17 cellular contexts compared by ENCODE assay signal in genomic region chr16:73793286-73793685, GRCh38.
"Had no signal": no experiment of that assay in that cellular context is flagged by ENCODE, and none has a peak within 500 bp of the region (broad histone marks: within the 10 kb centered on the region; RNA-seq: fewer than 3 reads in every experiment).

No MANE protein-coding gene starts in this region.

- DNase-seq: heart left ventricle; islet precursor cell; left ventricle myocardium inferior; naive thymus-derived CD8-positive, alpha-beta T cell; pancreas; right cardiac atrium; stimulated activated CD4-positive, alpha-beta T cell treated with anti-CD3 and anti-CD28 coated beads, Interleukin-4, amount 100 ng/mL, for 24 hours; stimulated activated naive CD4-positive, alpha-beta T cell treated with Interleukin-2 at 50 U/mL for 16 hours; stimulated activated naive CD8-positive, alpha-beta T cell treated with anti-CD3 and anti-CD28 coated beads, Interleukin-15, amount 100 ng/mL, for 72 hours; upper lobe of left lung had no signal

- H3K9me3 ChIP-seq: heart left ventricle, left ventricle myocardium inferior, pancreas, tibial nerve, upper lobe of left lung, vagina had no signal

- H3K4me1 Mint-ChIP-seq: naive thymus-derived CD8-positive, alpha-beta T cell; stimulated activated effector memory CD8-positive, alpha-beta T cell treated with anti-CD3 and anti-CD28 coated beads, Interleukin-12 subunit alpha, Interleukin-12 subunit beta, amount 100 ng/mL, for 72 hours; stimulated activated naive CD8-positive, alpha-beta T cell treated with anti-CD3 and anti-CD28 coated beads, Interleukin-15, amount 100 ng/mL, for 72 hours had no signal

- H3K9me3 Mint-ChIP-seq: neural crest cell had no signal

- H3K4me3 ChIP-seq: heart left ventricle, left ventricle myocardium inferior, lung, pancreas, skin epidermis, tibial nerve, upper lobe of left lung, vagina had no signal

- FAIRE-seq: pancreas had no signal

- H3K36me3 ChIP-seq: heart left ventricle, left ventricle myocardium inferior, pancreas, tibial nerve, upper lobe of left lung, vagina had no signal

- H3K27me3 ChIP-seq: heart left ventricle, tibial nerve, upper lobe of left lung, vagina had no signal

- H3K4me3 Mint-ChIP-seq: naive thymus-derived CD8-positive, alpha-beta T cell; neural crest cell; stimulated activated effector memory CD8-positive, alpha-beta T cell treated with anti-CD3 and anti-CD28 coated beads, Interleukin-12 subunit alpha, Interleukin-12 subunit beta, amount 100 ng/mL, for 72 hours; stimulated activated naive CD8-positive, alpha-beta T cell treated with anti-CD3 and anti-CD28 coated beads, Interleukin-15, amount 100 ng/mL, for 72 hours had no signal

- H3K36me3 Mint-ChIP-seq: naive thymus-derived CD8-positive, alpha-beta T cell; stimulated activated effector memory CD8-positive, alpha-beta T cell treated with anti-CD3 and anti-CD28 coated beads, Interleukin-12 subunit alpha, Interleukin-12 subunit beta, amount 100 ng/mL, for 72 hours had no signal

- H3K27me3 Mint-ChIP-seq: stimulated activated naive CD8-positive, alpha-beta T cell treated with anti-CD3 and anti-CD28 coated beads, Interleukin-15, amount 100 ng/mL, for 72 hours had no signal

- H3K27ac ChIP-seq: pancreas, skin epidermis, tibial nerve, upper lobe of left lung, vagina had no signal

- H3K27ac Mint-ChIP-seq: naive thymus-derived CD8-positive, alpha-beta T cell; progenitor cell of endocrine pancreas; stimulated activated effector memory CD8-positive, alpha-beta T cell treated with anti-CD3 and anti-CD28 coated beads, Interleukin-12 subunit alpha, Interleukin-12 subunit beta, amount 100 ng/mL, for 72 hours; stimulated activated naive CD8-positive, alpha-beta T cell treated with anti-CD3 and anti-CD28 coated beads, Interleukin-15, amount 100 ng/mL, for 72 hours had no signal

- ATAC-seq: heart left ventricle; naive thymus-derived CD8-positive, alpha-beta T cell; pancreas; stimulated activated effector memory CD8-positive, alpha-beta T cell treated with anti-CD3 and anti-CD28 coated beads, Interleukin-12 subunit alpha, Interleukin-12 subunit beta, amount 100 ng/mL, for 72 hours; stimulated activated naive CD8-positive, alpha-beta T cell treated with anti-CD3 and anti-CD28 coated beads, Interleukin-15, amount 100 ng/mL, for 72 hours had no signal

- H3K4me1 ChIP-seq: pancreas, upper lobe of left lung had no signal
